Comparison of ENCODE assay signal across 8 cellular contexts in genomic region chr5:145856285-145856818, GRCh38. TPM values are rescaled to one million over a fixed set of nuclear protein-coding genes. Genes with fewer than 3 reads are reported as not detected.
A peak's percentile ranks its signal among the peaks of the same experiment; 100 is the strongest.
DNase-seq lines count a peak whose midpoint lies in the region; ATAC-seq and TF ChIP-seq lines count a peak whose summit lies in the region.

No MANE protein-coding gene starts in this region.

- H3K36me3 ChIP-seq in RWPE2 (ENCODE audit: low read depth) (no peaks in the 10 kb centered on the region), neural cell (ENCODE audit: insufficient read depth, low read length) (no peaks in the 10 kb centered on the region), vagina (no peaks in the 10 kb centered on the region)

- DNase-seq in RWPE2 (ENCODE audit: low spot score) = no peak
- peak; percentile 52 to 67 for DNase-seq in foreskin fibroblast
- DNase-seq in vagina (ENCODE audit: extremely low spot score in 2 of 2) = no peak
- DNase-seq in middle frontal gyrus (ENCODE audit: extremely low spot score, low spot score) = no peak
- no peak for DNase-seq in NCI-H1105 treated with DMSO at 0.1 percent for 48 hours (lab: John Stamatoyannopoulos, UW)
- DNase-seq in hippocampal formation (lab: John Stamatoyannopoulos, UW) = no peak

- TF ChIP-seq EP300 in neural cell (conservative IDR thresholded peaks at IDR 0.05; ENCODE audit: poor library complexity, severe bottlenecking) = no peak

- no peak overlapping the region for H3K27ac ChIP-seq in RWPE2 (ENCODE audit: poor library complexity, severe bottlenecking)
- no peak overlapping the region for H3K27ac ChIP-seq in neural cell (ENCODE audit: low read length)
- H3K27ac ChIP-seq in vagina = peak overlapping the region; percentile 57

- H3K4me2 ChIP-seq in neural cell (ENCODE audit: low read length) = no peak overlapping the region

- H3F3A ChIP-seq in neural cell (ENCODE audit: insufficient read depth, low read length, poor library complexity, severe bottlenecking) = no peaks in the 10 kb centered on the region

- intact Hi-C loops in vagina (cut with DNase I) = no loop called here

- H4K20me1 ChIP-seq in neural cell (ENCODE audit: insufficient read depth) = no peaks in the 10 kb centered on the region

- TF ChIP-seq CTCF in RWPE2 (IDR thresholded peaks at IDR 0.05; ENCODE audit: poor library complexity, severe bottlenecking) (no peak), foreskin fibroblast (IDR thresholded peaks at IDR 0.05; ENCODE audit: low read depth, low read length) (no peak), neural cell (IDR thresholded peaks at IDR 0.05; ENCODE audit: poor library complexity, severe bottlenecking) (no peak), vagina (IDR thresholded peaks at IDR 0.05) (no peak)

- H2AFZ ChIP-seq in neural cell (ENCODE audit: low read depth, low read length) = no peak overlapping the region

- H3K27me3 ChIP-seq in RWPE2 (ENCODE audit: insufficient read depth, poor library complexity, severe bottlenecking) = no peaks in the 10 kb centered on the region
- H3K27me3 ChIP-seq in neural cell (ENCODE audit: insufficient read depth, low read depth, low read length) = no peaks in the 10 kb centered on the region
- H3K27me3 ChIP-seq in vagina = no peaks in the 10 kb centered on the region

- no peak overlapping the region for H3K4me3 ChIP-seq in RWPE2 (ENCODE audit: severe bottlenecking)
- H3K4me3 ChIP-seq in foreskin fibroblast (ENCODE audit: low read depth in 1 of 2, low read length in 2 of 2) = peak overlapping the region; percentile 13 to 25
- H3K4me3 ChIP-seq in neural cell (ENCODE audit: low read length) = peak overlapping the region; percentile 14
- peak overlapping the region; percentile 44 to 51 for H3K4me3 ChIP-seq in vagina

- ATAC-seq in GM19023 (IDR thresholded peaks at IDR 0.05; ENCODE audit: unreplicated experiment) (peak; percentile 48), RWPE2 (ENCODE audit: low read depth) (peak; percentile 24; the same call in 1 of the 3 replicates)

- no peaks in the 10 kb centered on the region for H3K9me2 ChIP-seq in neural cell (ENCODE audit: insufficient read depth, low read length)

- no peaks in the 10 kb centered on the region for H3K9me3 ChIP-seq in RWPE2 (ENCODE audit: severe bottlenecking)
- H3K9me3 ChIP-seq in neural cell (ENCODE audit: low read length) = no peaks in the 10 kb centered on the region
- no peaks in the 10 kb centered on the region for H3K9me3 ChIP-seq in vagina

- H3K4me1 ChIP-seq in RWPE2 (ENCODE audit: insufficient read depth, poor library complexity, severe bottlenecking) (peaks cover 10% of the 10 kb centered on the region), vagina (peaks cover 21% of the 10 kb centered on the region)

- TF ChIP-seq POLR2A in vagina (IDR thresholded peaks at IDR 0.05) = no peak

- H3K9ac ChIP-seq in neural cell (ENCODE audit: low read length) = no peak overlapping the region

- no peaks in the 10 kb centered on the region for H3K79me2 ChIP-seq in neural cell (replicated peaks; ENCODE audit: insufficient read depth, low read length)

- TF ChIP-seq RAD21 in neural cell (conservative IDR thresholded peaks at IDR 0.05) = no peak

TF ChIP-seq in neural cell, 6 proteins besides CTCF, POLR2A, EP300 and RAD21:
- TF ChIP-seq SMC3 (conservative IDR thresholded peaks at IDR 0.05; ENCODE audit: poor library complexity) = no peak
- TF ChIP-seq MXI1 (conservative IDR thresholded peaks at IDR 0.05; ENCODE audit: poor library complexity, severe bottlenecking) = no peak
- no peak for TF ChIP-seq TAF1 (IDR thresholded peaks at IDR 0.05; ENCODE audit: low read depth)
- TF ChIP-seq POLR2AphosphoS5 (IDR thresholded peaks at IDR 0.05) = no peak
- TF ChIP-seq REST (IDR thresholded peaks at IDR 0.05; ENCODE audit: borderline replicate concordance) = no peak
- no peak for TF ChIP-seq EZH2 (IDR thresholded peaks at IDR 0.05; ENCODE audit: borderline replicate concordance, insufficient read depth, low read length, poor library complexity, severe bottlenecking)
TF ChIP-seq in neural cell: peak in this region for 0.

RNA-seq across cellular contexts. Expression of gene GRXCR2, which starts 16.5 kb away (rescaled TPM):
- 0.36 TPM in 1 of 2 replicates, not detected in the other for polyA plus RNA-seq in neural cell
- polyA minus RNA-seq in neural cell = not detected in 2 replicates
- total RNA-seq in vagina = not detected

RNA-seq across cellular contexts. Expression of gene PRELID2, which starts 21.2 kb away (rescaled TPM):
- polyA plus RNA-seq in neural cell = 0.16 TPM in 1 of 2 replicates, not detected in the other
- 4.7 and 6.1 TPM in 2 replicates for polyA minus RNA-seq in neural cell
- 16.2 TPM for total RNA-seq in vagina

Comparison
In these comparisons a context has a peak if more than half of its experiments do, and no peak if none do; other contexts are left out.
1. DNase-seq: peak in foreskin fibroblast (2 of 2); none in RWPE2 (single experiment), vagina (0 of 2), middle frontal gyrus (single experiment), NCI-H1105 treated with DMSO at 0.1 percent for 48 hours (single experiment) and hippocampal formation (0 of 2).